Comparison of ENCODE assay signal across 13 cellular contexts in the genomic region with DNA sequence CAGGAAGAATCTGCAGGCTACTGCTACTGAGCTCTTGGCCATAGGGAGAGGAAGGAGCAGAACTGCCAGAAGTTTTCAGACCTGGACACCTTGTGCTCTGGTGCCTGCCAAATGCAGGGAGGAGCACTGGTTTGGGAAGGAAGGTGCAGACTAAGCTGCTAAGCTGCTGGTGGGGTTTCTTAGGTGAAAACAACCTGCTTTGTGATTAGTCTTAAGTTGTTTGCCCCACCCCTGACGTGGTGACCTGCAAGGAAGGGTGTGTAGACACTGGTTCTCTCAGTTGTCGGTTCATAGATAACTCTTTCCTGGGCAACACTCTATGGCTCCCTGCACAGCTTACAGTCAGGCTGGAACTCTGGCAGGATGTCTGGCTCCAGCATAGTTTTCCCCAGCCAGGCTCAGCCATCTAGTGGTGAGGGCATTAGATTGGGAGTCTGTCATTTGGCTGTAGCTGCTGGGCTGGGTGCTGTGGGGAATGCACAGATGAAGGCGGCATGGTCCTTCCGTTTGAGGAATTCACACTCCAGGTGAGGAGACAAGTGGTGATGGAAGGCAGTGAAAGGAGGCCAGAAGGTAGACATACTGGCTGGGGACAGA. TPM values are rescaled to one million over a fixed set of nuclear protein-coding genes. Genes with fewer than 3 reads are reported as not detected.
A peak's percentile ranks its signal among the peaks of the same experiment; 100 is the strongest.
DNase-seq lines count a peak whose midpoint lies in the region; ATAC-seq and TF ChIP-seq lines count a peak whose summit lies in the region.
"Had no signal": no experiment of that assay in that cellular context is flagged by ENCODE, and none has a peak within 500 bp of the region (broad histone marks: within the 10 kb centered on the region; RNA-seq: fewer than 3 reads in every experiment).

No MANE protein-coding gene starts in this region.

- TF ChIP-seq CTCF in GM12873 (IDR thresholded peaks at IDR 0.05; ENCODE audit: insufficient read depth, low read depth, low read length, missing control alignments) (peak; percentile 9), epithelial cell of esophagus (IDR thresholded peaks at IDR 0.05; ENCODE audit: insufficient read depth, low read depth, low read length, missing control alignments) (peak; percentile 47)

- no peaks in the 10 kb centered on the region for H3K27me3 ChIP-seq in Karpas-422 (ENCODE audit: low read length)
- H3K27me3 ChIP-seq: transverse colon had no signal

- H3K9me3 ChIP-seq in Karpas-422 (ENCODE audit: low read length), result no peaks in the 10 kb centered on the region
- H3K9me3 ChIP-seq: Caco-2, transverse colon had no signal

- no peak overlapping the region for H3K4me2 ChIP-seq in Karpas-422 (ENCODE audit: low read depth, low read length, poor library complexity, severe bottlenecking)

- H3K4me3 ChIP-seq in epithelial cell of esophagus (ENCODE audit: low read length), result no peak overlapping the region
- no peak overlapping the region for H3K4me3 ChIP-seq in Karpas-422 (ENCODE audit: low read length)
- H3K4me3 ChIP-seq: transverse colon had no signal

- no peak overlapping the region for H3K27ac ChIP-seq in Karpas-422 (ENCODE audit: low read length)
- H3K27ac ChIP-seq: epithelial cell of prostate, transverse colon had no signal

- no peaks in the 10 kb centered on the region for H3K4me1 ChIP-seq in Karpas-422 (ENCODE audit: low read length)

- no peak overlapping the region for H3K9ac ChIP-seq in Karpas-422 (ENCODE audit: low read length)

- H3K79me2 ChIP-seq in Karpas-422 (ENCODE audit: low read length), result no peaks in the 10 kb centered on the region

- H4K20me1 ChIP-seq in Karpas-422 (ENCODE audit: insufficient read depth, low read depth, low read length), result no peaks in the 10 kb centered on the region

- peak; percentile 13 for DNase-seq in NCI-H226
- DNase-seq in epithelial cell of esophagus (ENCODE audit: low read depth), result peak; percentile 27
- peak; percentile 47 for DNase-seq in myocyte (ENCODE audit: low read depth)
- DNase-seq in Karpas-422, result no peak
- DNase-seq in occipital lobe (lab: John Stamatoyannopoulos, UW), result no peak
- DNase-seq: activated CD4-positive, alpha-beta T cell treated with anti-CD3 and anti-CD28 coated beads, Interleukin-2, amount 10 ng/mL, durations not matched to agents 7 days and 5 days; naive B cell; NCI-H1417 treated with DMSO at 0.1 percent for 48 hours; transverse colon had no signal

- H2AFZ ChIP-seq in Karpas-422 (ENCODE audit: low read length), result no peak overlapping the region

- no peaks in the 10 kb centered on the region for H3K36me3 ChIP-seq in Karpas-422 (ENCODE audit: insufficient read depth, low read length)
- H3K36me3 ChIP-seq: transverse colon had no signal

- H3K9me2 ChIP-seq in Karpas-422 (replicated peaks; ENCODE audit: insufficient read depth, low read length), result no peaks in the 10 kb centered on the region

- ATAC-seq in HG03196 (IDR thresholded peaks at IDR 0.05; ENCODE audit: unreplicated experiment), result no peak

RNA-seq across cellular contexts. Expression of a gene that starts 10.3 kb away (rescaled TPM):
- total RNA-seq in myocyte, result 31.6 and 36.0 TPM in 2 replicates
- 328 TPM for polyA plus RNA-seq in myocyte (2012)
- total RNA-seq in Karpas-422 (2014; rRNA removed; shearing (Covaris generic); ENCODE audit: low replicate concordance), result 0.56 and 4.2 TPM in 2 replicates
- 2.8 TPM for total RNA-seq in occipital lobe

RNA-seq across cellular contexts. Expression of a gene that starts 32.9 kb away (rescaled TPM):
- 227 and 251 TPM in 2 replicates for total RNA-seq in myocyte
- 1,391 TPM for polyA plus RNA-seq in myocyte (2012)
- 68.5 and 155 TPM in 2 replicates for total RNA-seq in Karpas-422 (2014; rRNA removed; shearing (Covaris generic); ENCODE audit: low replicate concordance)
- total RNA-seq in occipital lobe, result 0.78 TPM

Comparison
In these comparisons a context has a peak if more than half of its experiments do, and no peak if none do; other contexts are left out.
1. DNase-seq: peak in NCI-H226 (single experiment), epithelial cell of esophagus (single experiment) and myocyte (single experiment); none in Karpas-422 (single experiment) and occipital lobe (single experiment).
2. RNA of a gene that starts 32.9 kb away (total RNA-seq): 227 to 251 TPM in myocyte and 68.5 to 155 TPM in Karpas-422; 0.78 TPM in occipital lobe (single experiment); every median in the first group is over 10 times any median in the second.